In genomic region chr1:27605796-27606707, GRCh38 we compare ENCODE assay signal across 8 cellular contexts. TPM values are rescaled to one million over a fixed set of nuclear protein-coding genes. Genes with fewer than 3 reads are reported as not detected.
DNase-seq lines count a peak whose midpoint lies in the region; FAIRE-seq and TF ChIP-seq lines count a peak whose summit lies in the region.

No MANE protein-coding gene starts in this region.

- H3K27ac Mint-ChIP-seq in activated naive CD8-positive, alpha-beta T cell treated with anti-CD3 and anti-CD28 coated beads for 36 hours = no peak overlapping the region

- no peak for FAIRE-seq in H54 (lab: Jason Lieb, UNC)

- H3K4me1 Mint-ChIP-seq in activated naive CD8-positive, alpha-beta T cell treated with anti-CD3 and anti-CD28 coated beads for 36 hours = peaks cover 19% of the 10 kb centered on the region

- no peaks in the 10 kb centered on the region for H3K36me3 Mint-ChIP-seq in activated naive CD8-positive, alpha-beta T cell treated with anti-CD3 and anti-CD28 coated beads for 36 hours

- no peaks in the 10 kb centered on the region for H3K9me3 Mint-ChIP-seq in activated naive CD8-positive, alpha-beta T cell treated with anti-CD3 and anti-CD28 coated beads for 36 hours

- peak; percentile 68 for DNase-seq in DMS79 treated with DMSO at 0.1 percent for 48 hours (lab: John Stamatoyannopoulos, UW)
- peak; percentile 67 for DNase-seq in LHCN-M2 (ENCODE audit: low read depth)
- peak; percentile 50 for DNase-seq in SK-N-DZ (ENCODE audit: low spot score)
- peak; percentile 53 for DNase-seq in activated naive CD8-positive, alpha-beta T cell treated with anti-CD3 and anti-CD28 coated beads for 36 hours
- DNase-seq in hypothalamus (lab: John Stamatoyannopoulos, UW) = peak in 38 of 51 donors; percentile 4 to 70 (median 41)
- DNase-seq in stimulated activated CD4-positive, alpha-beta T cell treated with anti-CD3 and anti-CD28 coated beads, Interleukin-12 subunit alpha, Interleukin-12 subunit beta, amount 100 ng/mL, for 24 hours (ENCODE audit: low read depth in 2 of 2) = peak; percentile 43 to 48
- DNase-seq in H54 (ENCODE audit: insufficient read length, low spot score) = no peak
- no peak for DNase-seq in HuH-7 (ENCODE audit: low spot score)

- no peak for TF ChIP-seq POLR2A in H54 (IDR thresholded peaks at IDR 0.05; ENCODE audit: low read depth, low read length)

- H3K4me3 Mint-ChIP-seq in activated naive CD8-positive, alpha-beta T cell treated with anti-CD3 and anti-CD28 coated beads for 36 hours = no peak overlapping the region

- H3K27me3 Mint-ChIP-seq in activated naive CD8-positive, alpha-beta T cell treated with anti-CD3 and anti-CD28 coated beads for 36 hours = no peaks in the 10 kb centered on the region

RNA-seq across cellular contexts. Expression of gene AHDC1, which starts 2.1 kb away (rescaled TPM):
- 33.5 and 40.4 TPM in 2 replicates for total RNA-seq in LHCN-M2 (2014; rRNA removed)
- polyA plus RNA-seq in LHCN-M2 (2012) = 37.3 TPM
- polyA plus RNA-seq in SK-N-DZ (2014; cell fraction: cytosol; rRNA removed) = 1.5 and 3.5 TPM in 2 replicates
- 3.2 and 3.8 TPM in 2 replicates for polyA plus RNA-seq in SK-N-DZ (2014; cell fraction: nucleus; rRNA removed)
- 10 to 100 TPM; 10.0 to 12.0 TPM for total RNA-seq in activated naive CD8-positive, alpha-beta T cell treated with anti-CD3 and anti-CD28 coated beads for 36 hours

RNA-seq across cellular contexts. Expression of gene FGR, which starts 28.9 kb away (rescaled TPM):
- not detected in 2 replicates for total RNA-seq in LHCN-M2 (2014; rRNA removed)
- polyA plus RNA-seq in LHCN-M2 (2012) = not detected
- polyA plus RNA-seq in SK-N-DZ (2014; cell fraction: cytosol; rRNA removed) = not detected in 2 replicates
- polyA plus RNA-seq in SK-N-DZ (2014; cell fraction: nucleus; rRNA removed) = not detected in 2 replicates
- total RNA-seq in activated naive CD8-positive, alpha-beta T cell treated with anti-CD3 and anti-CD28 coated beads for 36 hours = under 1 TPM; 0.30 to 0.35 TPM

Comparison
In these comparisons a context has a peak if more than half of its experiments do, and no peak if none do; other contexts are left out.
1. DNase-seq: peak in DMS79 treated with DMSO at 0.1 percent for 48 hours (single experiment), LHCN-M2 (single experiment), SK-N-DZ (single experiment), activated naive CD8-positive, alpha-beta T cell treated with anti-CD3 and anti-CD28 coated beads for 36 hours (single experiment), hypothalamus (38 of 51) and stimulated activated CD4-positive, alpha-beta T cell treated with anti-CD3 and anti-CD28 coated beads, Interleukin-12 subunit alpha, Interleukin-12 subunit beta, amount 100 ng/mL, for 24 hours (2 of 2); none in H54 (single experiment) and HuH-7 (single experiment).